ENCODE assay signal across 8 cellular contexts in genomic region chr4:94451051-94451404, GRCh38. TPM values are rescaled to one million over a fixed set of nuclear protein-coding genes. Genes with fewer than 3 reads are reported as not detected.
DNase-seq lines count a peak whose midpoint lies in the region; ATAC-seq, FAIRE-seq and TF ChIP-seq lines count a peak whose summit lies in the region.

No MANE protein-coding gene starts in this region.

- no peaks in the 10 kb centered on the region for H3K9me1 ChIP-seq in K562 (ENCODE audit: control insufficient read depth, insufficient read depth, low read length)

- DNase-seq in stimulated activated naive CD8-positive, alpha-beta T cell treated with anti-CD3 and anti-CD28 coated beads, Interleukin-15, Interleukin-2, amounts not matched to agents 100 U/mL and 50 U/mL, for 24 hours = no peak
- DNase-seq in K562 (ENCODE audit: extremely low read depth in 1 of 4, low spot score in 3 of 4) (no peak), HuH-7.5 (ENCODE audit: low spot score) (no peak), midbrain (lab: John Stamatoyannopoulos, UW) (no peak)

- H3K27me3 ChIP-seq in K562 (ENCODE audit: control insufficient read depth in 2 of 2, insufficient read depth in 2 of 2, low read length in 2 of 2) = no peaks in the 10 kb centered on the region

- H4K20me1 ChIP-seq in K562 (replicated peaks; ENCODE audit: control insufficient read depth, insufficient read depth, low read length) = no peaks in the 10 kb centered on the region

- no peak for FAIRE-seq in K562 (lab: Jason Lieb, UNC)

- H3K9me3 ChIP-seq in K562 (replicated peaks; ENCODE audit: control insufficient read depth, insufficient read depth, low read depth, low read length) (no peaks in the 10 kb centered on the region), mesodermal cell (ENCODE audit: control insufficient read depth, low read length) (no peaks in the 10 kb centered on the region)

- peak overlapping the region; percentile 92 for H3K4me3 Mint-ChIP-seq in stimulated activated naive CD8-positive, alpha-beta T cell treated with anti-CD3 and anti-CD28 coated beads, Interleukin-15, Interleukin-2, amounts not matched to agents 100 ng/mL and 50 ng/mL, for 24 hours

- peak overlapping the region; percentile 78 for H3K4me2 ChIP-seq in K562 (ENCODE audit: insufficient read depth, low read length)

- intact Hi-C loops in K562 (cut with micrococcal nuclease) = loop anchor here (5.0 kb wide), 1 partner anchor 101 kb away; no protein-coding TSS in a partner anchor

- peak overlapping the region; percentile 95 for H2AFZ ChIP-seq in K562 (ENCODE audit: low read depth, low read length)

- no peak for TF ChIP-seq POLR2A in K562 (conservative IDR thresholded peaks at IDR 0.05)

- in situ Hi-C loops in K562 (cut with MboI) = no loop called here

- TF ChIP-seq RAD21 in K562 (CRISPR knock-in tag; conservative IDR thresholded peaks at IDR 0.05 in 1 of 2, IDR thresholded peaks at IDR 0.05 in 1 of 2) = no peak

- no peak for TF ChIP-seq CTCF in K562 (IDR thresholded peaks at IDR 0.05 in 2 of 3, conservative IDR thresholded peaks at IDR 0.05 in 1 of 3; ENCODE audit: insufficient read depth in 2 of 3, low read depth in 1 of 3, low read length in 3 of 3)

- H3K36me3 ChIP-seq in K562 (ENCODE audit: control insufficient read depth, insufficient read depth, low read length) = peaks cover 10% of the 10 kb centered on the region; the same call in 2 of the 3 replicates
- peaks cover 6% of the 10 kb centered on the region for H3K36me3 ChIP-seq in mesodermal cell (ENCODE audit: control insufficient read depth, insufficient read depth, low read length)

- CTCF ChIA-PET in K562 (lab: Yijun Ruan, JAX; ENCODE audit: low intra/inter-chr PET ratio) = interaction anchor here (1.5 kb wide), 1 partner anchor 145 kb away, joined by 3 read pairs; no protein-coding TSS in a partner anchor

- POLR2A ChIA-PET in K562 (lab: Yijun Ruan, JAX) = interaction anchor here (0.6 to 1.5 kb wide), 5 partner anchors 9 to 22 kb away, joined by 3 to 4 read pairs (median 3); no protein-coding TSS in a partner anchor

- peaks cover 42% of the 10 kb centered on the region for H3K79me2 ChIP-seq in K562 (ENCODE audit: control insufficient read depth, insufficient read depth, low read length)

- BruUV-seq in K562 (replicated peaks; lab: Mats Ljungman, UMichigan) = no TSS peak

- H3K27me3 Mint-ChIP-seq in stimulated activated naive CD8-positive, alpha-beta T cell treated with anti-CD3 and anti-CD28 coated beads, Interleukin-15, Interleukin-2, amounts not matched to agents 100 ng/mL and 50 ng/mL, for 24 hours = peaks cover 17% of the 10 kb centered on the region

- ATAC-seq in stimulated activated naive CD8-positive, alpha-beta T cell treated with anti-CD3 and anti-CD28 coated beads, Interleukin-15, Interleukin-2, amounts not matched to agents 100 U/mL and 50 U/mL, for 24 hours = no peak
- ATAC-seq in K562 (no peak), HG02798 (IDR thresholded peaks at IDR 0.05; ENCODE audit: poor library complexity, unreplicated experiment) (no peak), HG02884 (IDR thresholded peaks at IDR 0.05; ENCODE audit: unreplicated experiment) (no peak)

- H3K4me1 ChIP-seq in K562 (replicated peaks in 1 of 2; ENCODE audit: control insufficient read depth in 2 of 2, insufficient read depth in 2 of 2, low read length in 2 of 2) (peaks cover 4 to 16% of the 10 kb centered on the region in 2 experiments), mesodermal cell (ENCODE audit: control insufficient read depth, insufficient read depth, low read length, poor library complexity, severe bottlenecking) (peaks cover 15% of the 10 kb centered on the region)

- 16% methylated on average over 10 of the region's 10 CpGs for WGBS in K562 (ENCODE audit: insufficient coverage, low coverage, missing lambda C conversion rate)
- WGBS in mesodermal cell (ENCODE audit: insufficient coverage in 2 of 2), 2 experiments = 64 to 72% methylated on average over 9 of the region's 10 CpGs

- no peak for TF ChIP-seq EP300 in K562 (IDR thresholded peaks at IDR 0.05; ENCODE audit: low read length)

- H3K36me3 Mint-ChIP-seq in stimulated activated naive CD8-positive, alpha-beta T cell treated with anti-CD3 and anti-CD28 coated beads, Interleukin-15, Interleukin-2, amounts not matched to agents 100 ng/mL and 50 ng/mL, for 24 hours (ENCODE audit: low read depth) = peaks cover 8% of the 10 kb centered on the region

- H3K4me3 ChIP-seq in K562 (peak overlapping the region; percentile 84), mesodermal cell (ENCODE audit: extremely low read depth, insufficient read depth, low read length, poor library complexity, severe bottlenecking) (peak overlapping the region; percentile 92)

- peak overlapping the region; percentile 45 to 47; a peak in 3 of 4 replicates for H3K9ac ChIP-seq in K562 (ENCODE audit: insufficient read depth in 1 of 2, low read depth in 2 of 2, low read length in 2 of 2)

- peaks cover 23% of the 10 kb centered on the region for H3K4me1 Mint-ChIP-seq in stimulated activated naive CD8-positive, alpha-beta T cell treated with anti-CD3 and anti-CD28 coated beads, Interleukin-15, Interleukin-2, amounts not matched to agents 100 ng/mL and 50 ng/mL, for 24 hours (ENCODE audit: low read depth)

- H3K27ac ChIP-seq in K562 (ENCODE audit: extremely low read depth, low read depth, low read length) = no peak overlapping the region; the same call in 2 of the 3 replicates
- no peak overlapping the region for H3K27ac ChIP-seq in mesodermal cell (ENCODE audit: low read depth, low read length, severe bottlenecking)

- H3K27ac Mint-ChIP-seq in stimulated activated naive CD8-positive, alpha-beta T cell treated with anti-CD3 and anti-CD28 coated beads, Interleukin-15, Interleukin-2, amounts not matched to agents 100 ng/mL and 50 ng/mL, for 24 hours = no peak overlapping the region

- H3K9me3 Mint-ChIP-seq in stimulated activated naive CD8-positive, alpha-beta T cell treated with anti-CD3 and anti-CD28 coated beads, Interleukin-15, Interleukin-2, amounts not matched to agents 100 ng/mL and 50 ng/mL, for 24 hours = no peaks in the 10 kb centered on the region

TF ChIP-seq in K562, 482 proteins besides CTCF, POLR2A, EP300 and RAD21 (continues in another document):
- no peak for TF ChIP-seq NRF1 (conservative IDR thresholded peaks at IDR 0.05 in 1 of 2, IDR thresholded peaks at IDR 0.05 in 1 of 2)
- TF ChIP-seq NR2F6 (CRISPR knock-in tag; IDR thresholded peaks at IDR 0.05) = no peak
- no peak for TF ChIP-seq ZNF583 (CRISPR knock-in tag; IDR thresholded peaks at IDR 0.05)

RNA-seq across cellular contexts. Expression of gene PDLIM5, which starts 0.7 kb away (rescaled TPM):
- 262 and 263 TPM in 2 replicates for total RNA-seq in K562 (2011; cell fraction: chromatin; rRNA removed; ENCODE audit: low replicate concordance)
- 100 and 103 TPM in 2 replicates for total RNA-seq in K562 (2011; cell fraction: nucleolus; rRNA removed)
- total RNA-seq in K562 (2011; cell fraction: nucleoplasm; rRNA removed) = 170 and 292 TPM in 2 replicates
- total RNA-seq in K562 (2014; rRNA removed) (36.9 and 48.3 TPM in 2 replicates), K562 (2014; rRNA removed; fragmentation: Illumina TruSeq; extraction: Trizol) (79.8 and 82.1 TPM in 2 replicates), K562 (2015; rRNA removed; fragmentation: Illumina TruSeq; extraction: Trizol) (58.5 and 62.5 TPM in 2 replicates), K562 (2021) (89.9 and 97.5 TPM in 2 replicates)
- polyA plus RNA-seq in K562 (2011; rRNA removed) (100 and 126 TPM in 2 replicates), K562 (2014; fragmentation: Illumina TruSeq; extraction: Trizol) (117 and 127 TPM in 2 replicates), K562 (2014; fragmentation: Nextera tagmentation; extraction: Ambion mirVana) (10 to 100 TPM; 42.2 to 55.8 TPM), K562 (2014; rRNA removed) (39.0 and 47.9 TPM in 2 replicates)
- 84.4 and 144 TPM in 2 replicates for polyA plus RNA-seq in K562 (2011; cell fraction: cytosol; rRNA removed)
- polyA plus RNA-seq in K562 (2011; cell fraction: nucleus; rRNA removed) = 60.0 and 82.0 TPM in 2 replicates
- polyA plus RNA-seq in K562 (2012) = 42.7 and 55.2 TPM in 2 replicates
- 213 and 326 TPM in 2 replicates for polyA minus RNA-seq in K562 (2011; rRNA and poly(A)+ RNA removed)
- polyA minus RNA-seq in K562 (2011; cell fraction: cytosol; rRNA and poly(A)+ RNA removed) = 60.9 and 98.0 TPM in 2 replicates
- polyA minus RNA-seq in K562 (2011; cell fraction: nucleus; rRNA and poly(A)+ RNA removed) = 172 and 173 TPM in 2 replicates
- polyA plus RNA-seq in mesodermal cell (2013, experiment 1 of 2) = 78.1 TPM
- 64.1 TPM for polyA plus RNA-seq in mesodermal cell (2013, experiment 2 of 2)
